ENCODE assay signal across 21 cellular contexts in the genomic region with DNA sequence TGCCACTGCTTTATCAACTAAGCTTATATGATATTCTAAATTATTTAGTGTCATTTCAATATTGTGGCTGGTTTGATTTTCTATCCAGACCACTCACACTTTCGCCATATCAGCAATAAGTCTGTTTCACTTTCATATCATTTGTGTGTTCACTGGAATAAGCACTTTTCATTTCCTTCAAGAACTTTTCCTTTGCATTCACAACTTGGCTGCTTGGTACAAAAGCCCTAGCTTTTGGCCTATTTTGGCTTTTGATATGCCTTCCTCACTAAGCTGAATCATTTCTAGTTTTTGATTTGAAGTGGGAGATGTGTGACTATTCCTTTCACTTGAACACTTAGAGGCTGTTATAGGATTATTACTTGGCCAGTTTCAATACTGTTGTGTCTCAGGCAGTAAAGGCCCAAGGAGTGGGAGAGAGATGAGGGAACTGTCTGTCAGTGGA.
DNase-seq lines count a peak whose midpoint lies in the region; ATAC-seq and TF ChIP-seq lines count a peak whose summit lies in the region.
"Had no signal": no experiment of that assay in that cellular context is flagged by ENCODE, and none has a peak within 500 bp of the region (broad histone marks: within the 10 kb centered on the region; RNA-seq: fewer than 3 reads in every experiment).

No MANE protein-coding gene starts in this region.

- H3K4me1 Mint-ChIP-seq in activated T-helper 1 cell treated with anti-CD3 and anti-CD28 coated beads, Interleukin-12 subunit alpha, Interleukin-12 subunit beta, Interleukin-2, Interleukin-4 antibody, amounts not matched to agents 30 ng/mL and 10 ng/mL and 1 ng/mL, durations not matched to agents 14 hours and 24 hours and 36 hours (ENCODE audit: low read depth), result peaks cover 23% of the 10 kb centered on the region
- peaks cover 39% of the 10 kb centered on the region for H3K4me1 Mint-ChIP-seq in stimulated activated naive CD8-positive, alpha-beta T cell treated with anti-CD3 and anti-CD28 coated beads, Interleukin-15, amount 100 ng/mL, for 72 hours
- H3K4me1 Mint-ChIP-seq in Caco-2 (ENCODE audit: low read depth, unreplicated experiment), result no peaks in the 10 kb centered on the region

- POLR2A ChIA-PET in Caco-2 (lab: Charles Lee), result no interaction called here

- peaks cover 23% of the 10 kb centered on the region for H3K27me3 Mint-ChIP-seq in activated T-helper 1 cell treated with anti-CD3 and anti-CD28 coated beads, Interleukin-12 subunit alpha, Interleukin-12 subunit beta, Interleukin-2, Interleukin-4 antibody, amounts not matched to agents 30 ng/mL and 10 ng/mL and 1 ng/mL, durations not matched to agents 14 hours and 24 hours and 36 hours (ENCODE audit: insufficient read depth)
- H3K27me3 Mint-ChIP-seq in stimulated activated naive CD8-positive, alpha-beta T cell treated with anti-CD3 and anti-CD28 coated beads, Interleukin-15, amount 100 ng/mL, for 72 hours, result peaks cover 30% of the 10 kb centered on the region
- H3K27me3 Mint-ChIP-seq in Caco-2 (ENCODE audit: insufficient read depth, unreplicated experiment), result peaks cover 3% of the 10 kb centered on the region

- peak overlapping the region; percentile 30 for H3K27ac Mint-ChIP-seq in activated T-helper 1 cell treated with anti-CD3 and anti-CD28 coated beads, Interleukin-12 subunit alpha, Interleukin-12 subunit beta, Interleukin-2, Interleukin-4 antibody, amounts not matched to agents 30 ng/mL and 10 ng/mL and 1 ng/mL, durations not matched to agents 14 hours and 24 hours and 36 hours
- peak overlapping the region in 1 of 2 donors; percentile 3 for H3K27ac Mint-ChIP-seq in stimulated activated naive CD8-positive, alpha-beta T cell treated with anti-CD3 and anti-CD28 coated beads, Interleukin-15, amount 100 ng/mL, for 72 hours
- H3K27ac Mint-ChIP-seq in Caco-2 (ENCODE audit: unreplicated experiment), result no peak overlapping the region

- H3K27me3 ChIP-seq in Caco-2 (replicated peaks; ENCODE audit: control insufficient read depth, insufficient read depth, low read length), result no peaks in the 10 kb centered on the region
- H3K27me3 ChIP-seq: ascending aorta, sigmoid colon had no signal

- H3K4me3 ChIP-seq in Caco-2 (ENCODE audit: low read depth, low read length), result no peak overlapping the region
- H3K4me3 ChIP-seq: ascending aorta, hepatocyte, sigmoid colon had no signal

- peak; percentile 95 to 97 for ATAC-seq in activated CD4-positive, CD25-positive, alpha-beta regulatory T cell treated with anti-CD3 and anti-CD28 coated beads, Interleukin-2, amount 50 U/mL, for 24 hours
- ATAC-seq in stimulated activated naive CD8-positive, alpha-beta T cell treated with anti-CD3 and anti-CD28 coated beads, Interleukin-15, amount 100 ng/mL, for 72 hours, result peak; percentile 100
- ATAC-seq: foreskin keratinocyte, left ventricle myocardium superior had no signal

- intact Hi-C loops in activated T-helper 1 cell treated with anti-CD3 and anti-CD28 coated beads, Interleukin-12 subunit alpha, Interleukin-12 subunit beta, Interleukin-2, Interleukin-4 antibody, amounts not matched to agents 30 ng/mL and 10 ng/mL and 1 ng/mL, durations not matched to agents 14 hours and 24 hours and 36 hours (cut with micrococcal nuclease), result loop anchor here (1.0 to 5.0 kb wide), 14 partner anchors 13 to 598 kb away; partner anchors contain the start of gene PIK3CG
- intact Hi-C loops in Caco-2 (cut with micrococcal nuclease; ENCODE audit: unreplicated experiment), result no loop called here

- H3K4me3 Mint-ChIP-seq in activated T-helper 1 cell treated with anti-CD3 and anti-CD28 coated beads, Interleukin-12 subunit alpha, Interleukin-12 subunit beta, Interleukin-2, Interleukin-4 antibody, amounts not matched to agents 30 ng/mL and 10 ng/mL and 1 ng/mL, durations not matched to agents 14 hours and 24 hours and 36 hours, result no peak overlapping the region
- peak overlapping the region; percentile 6 to 17 for H3K4me3 Mint-ChIP-seq in stimulated activated naive CD8-positive, alpha-beta T cell treated with anti-CD3 and anti-CD28 coated beads, Interleukin-15, amount 100 ng/mL, for 72 hours
- H3K4me3 Mint-ChIP-seq in Caco-2 (ENCODE audit: unreplicated experiment), result no peak overlapping the region

- no peak for DNase-seq in activated CD4-positive, CD25-positive, alpha-beta regulatory T cell treated with anti-CD3 and anti-CD28 coated beads, Interleukin-2, amount 50 U/mL, for 72 hours
- DNase-seq in stimulated activated CD4-positive, alpha-beta T cell treated with anti-CD3 and anti-CD28 coated beads, Interleukin-4, amount 100 ng/mL, for 24 hours, result peak; percentile 54
- DNase-seq in stimulated activated CD4-positive, alpha-beta T cell treated with anti-CD3 and anti-CD28 coated beads, Interleukin-2, amount 100 ng/mL, for 24 hours, result no peak
- no peak for DNase-seq in activated T-helper 1 cell treated with anti-CD3 and anti-CD28 coated beads, Interleukin-12 subunit alpha, Interleukin-12 subunit beta, Interleukin-2, Interleukin-4 antibody, amounts not matched to agents 30 ng/mL and 10 ng/mL and 1 ng/mL, durations not matched to agents 14 hours and 24 hours and 36 hours (ENCODE audit: low spot score)
- DNase-seq in stimulated activated naive CD8-positive, alpha-beta T cell treated with anti-CD3 and anti-CD28 coated beads, Interleukin-15, amount 100 ng/mL, for 72 hours, result peak in 1 of 2 donors; percentile 49
- no peak for DNase-seq in Caco-2
- no peak for DNase-seq in hepatic stellate cell (ENCODE audit: low spot score)
- DNase-seq: 8988T; activated CD4-positive, alpha-beta T cell treated with anti-CD3 and anti-CD28 coated beads, Interleukin-2, amount 50 U/mL, for 1 hour; central memory CD4-positive, alpha-beta T cell; foreskin keratinocyte; left ventricle myocardium superior; NCI-H1694; NCI-H226; NCI-H774; Right ventricle myocardium superior; sigmoid colon; SW 1271 had no signal

- H3K9me3 Mint-ChIP-seq in activated T-helper 1 cell treated with anti-CD3 and anti-CD28 coated beads, Interleukin-12 subunit alpha, Interleukin-12 subunit beta, Interleukin-2, Interleukin-4 antibody, amounts not matched to agents 30 ng/mL and 10 ng/mL and 1 ng/mL, durations not matched to agents 14 hours and 24 hours and 36 hours, result peaks cover 17% of the 10 kb centered on the region
- peaks cover 21 to 22% of the 10 kb centered on the region in 2 donors for H3K9me3 Mint-ChIP-seq in stimulated activated naive CD8-positive, alpha-beta T cell treated with anti-CD3 and anti-CD28 coated beads, Interleukin-15, amount 100 ng/mL, for 72 hours
- H3K9me3 Mint-ChIP-seq in Caco-2 (ENCODE audit: unreplicated experiment), result peaks cover 10% of the 10 kb centered on the region

- CTCF ChIA-PET in Caco-2 (lab: Charles Lee), result no interaction called here

- no peak for TF ChIP-seq CTCF in Caco-2 (IDR thresholded peaks at IDR 0.05; ENCODE audit: insufficient read depth in 1 of 2, low read depth in 1 of 2, low read length in 1 of 2, severe bottlenecking in 1 of 2, unreplicated experiment in 1 of 2)

- H3K4me1 ChIP-seq in Caco-2, result no peaks in the 10 kb centered on the region
- H3K4me1 ChIP-seq: ascending aorta, foreskin keratinocyte, sigmoid colon had no signal

- BruUV-seq in Caco-2 (replicated peaks; lab: Mats Ljungman, UMichigan), result no TSS peak

- peaks cover 1% of the 10 kb centered on the region for H3K36me3 Mint-ChIP-seq in activated T-helper 1 cell treated with anti-CD3 and anti-CD28 coated beads, Interleukin-12 subunit alpha, Interleukin-12 subunit beta, Interleukin-2, Interleukin-4 antibody, amounts not matched to agents 30 ng/mL and 10 ng/mL and 1 ng/mL, durations not matched to agents 14 hours and 24 hours and 36 hours (ENCODE audit: low read depth)
- H3K36me3 Mint-ChIP-seq in Caco-2 (ENCODE audit: insufficient read depth, unreplicated experiment), result no peaks in the 10 kb centered on the region

- no peaks in the 10 kb centered on the region for H3K36me3 ChIP-seq in Caco-2 (ENCODE audit: control insufficient read depth, insufficient read depth, low read length)
- H3K36me3 ChIP-seq: ascending aorta, sigmoid colon had no signal

- H3K9me3 ChIP-seq in Caco-2, result no peaks in the 10 kb centered on the region
- H3K9me3 ChIP-seq: ascending aorta, sigmoid colon had no signal

Comparison
In these comparisons a context has a peak if more than half of its experiments do, and no peak if none do; other contexts are left out.
1. H3K4me3 Mint-ChIP-seq: peak in stimulated activated naive CD8-positive, alpha-beta T cell treated with anti-CD3 and anti-CD28 coated beads, Interleukin-15, amount 100 ng/mL, for 72 hours (2 of 2); none in activated T-helper 1 cell treated with anti-CD3 and anti-CD28 coated beads, Interleukin-12 subunit alpha, Interleukin-12 subunit beta, Interleukin-2, Interleukin-4 antibody, amounts not matched to agents 30 ng/mL and 10 ng/mL and 1 ng/mL, durations not matched to agents 14 hours and 24 hours and 36 hours (single experiment) and Caco-2 (single experiment).